Comparison of ENCODE assay signal across 15 cellular contexts in genomic region chr13:97436845-97437244, GRCh38. TPM values are rescaled to one million over a fixed set of nuclear protein-coding genes. Genes with fewer than 3 reads are reported as not detected.
DNase-seq lines count a peak whose midpoint lies in the region; ATAC-seq and TF ChIP-seq lines count a peak whose summit lies in the region.
"Had no signal": no experiment of that assay in that cellular context is flagged by ENCODE, and none has a peak within 500 bp of the region (broad histone marks: within the 10 kb centered on the region; RNA-seq: fewer than 3 reads in every experiment).

No MANE protein-coding gene starts in this region.

- H4K20me1 ChIP-seq in MM.1S (ENCODE audit: insufficient read depth, low read length), result no peaks in the 10 kb centered on the region

- no peak overlapping the region for H3K27ac ChIP-seq in CD4-positive, alpha-beta T cell (ENCODE audit: low read depth, low read length)
- H3K27ac ChIP-seq in MM.1S (ENCODE audit: low read length), result no peak overlapping the region
- H3K27ac ChIP-seq in esophagus squamous epithelium, result no peak overlapping the region
- H3K27ac ChIP-seq: HL-60, SJSA1, VCaP had no signal

- no peaks in the 10 kb centered on the region for H3K9me3 Mint-ChIP-seq in CD4-positive, alpha-beta T cell
- H3K9me3 Mint-ChIP-seq: stimulated activated naive CD8-positive, alpha-beta T cell treated with anti-CD3 and anti-CD28 coated beads, Interleukin-15, amount 100 ng/mL, for 72 hours had no signal

- H2AFZ ChIP-seq in MM.1S (ENCODE audit: low read length) (no peak overlapping the region), neuron (ENCODE audit: low read depth, low read length) (no peak overlapping the region)

- H3F3A ChIP-seq in MM.1S (ENCODE audit: insufficient read depth, low read length), result peaks cover 15% of the 10 kb centered on the region

- intact Hi-C loops in CD4-positive, alpha-beta T cell (cut with DNase I, micrococcal nuclease), result loop anchor here in 1 of 2 experiments (10.0 kb wide), 1 partner anchor 212 kb away; the partner anchor contains the start of gene MBNL2
- intact Hi-C loops in esophagus squamous epithelium (cut with DNase I), result no loop called here

- no peaks in the 10 kb centered on the region for H3K9me3 ChIP-seq in CD4-positive, alpha-beta T cell (ENCODE audit: control insufficient read depth, low read length)
- H3K9me3 ChIP-seq in MM.1S (replicated peaks; ENCODE audit: insufficient read depth, low read length) (no peaks in the 10 kb centered on the region), esophagus squamous epithelium (no peaks in the 10 kb centered on the region), neuron (ENCODE audit: low read length) (no peaks in the 10 kb centered on the region)
- H3K9me3 ChIP-seq: SJSA1 had no signal

- CTCF ChIA-PET in CD4-positive, alpha-beta T cell (lab: Charles Lee), result no interaction called here

- H3K4me1 ChIP-seq in MM.1S (ENCODE audit: low read length) (peaks cover 16% of the 10 kb centered on the region; the same call in 1 of the 2 replicates), esophagus squamous epithelium (peaks cover 6 to 54% (median 8%) of the 10 kb centered on the region in 3 donors), neuron (ENCODE audit: insufficient read depth, low read length) (peaks cover 20% of the 10 kb centered on the region)

- H3K4me3 ChIP-seq in MM.1S (ENCODE audit: low read length) (no peak overlapping the region), esophagus squamous epithelium (peak overlapping the region in 3 of 4 donors; percentile 82 to 94 (median 86)), neuron (ENCODE audit: low read length) (peak overlapping the region; percentile 98)
- H3K4me3 ChIP-seq: SJSA1 had no signal

- peaks cover 18% of the 10 kb centered on the region for H3K36me3 Mint-ChIP-seq in CD4-positive, alpha-beta T cell (ENCODE audit: low read depth)

- ATAC-seq in CD4-positive, alpha-beta T cell (ENCODE audit: poor library complexity), result no peak
- ATAC-seq: stimulated activated naive CD8-positive, alpha-beta T cell treated with anti-CD3 and anti-CD28 coated beads, Interleukin-15, amount 100 ng/mL, for 72 hours had no signal

- peak overlapping the region; percentile 85; the same call in 1 of the 2 replicates for H3K4me2 ChIP-seq in MM.1S (ENCODE audit: low read depth, low read length)

- H3K4me3 Mint-ChIP-seq in CD4-positive, alpha-beta T cell, result peak overlapping the region; percentile 44

- no peak overlapping the region for H3K27ac Mint-ChIP-seq in CD4-positive, alpha-beta T cell
- H3K27ac Mint-ChIP-seq: activated naive CD8-positive, alpha-beta T cell; stimulated activated naive CD8-positive, alpha-beta T cell treated with anti-CD3 and anti-CD28 coated beads, Interleukin-15, amount 100 ng/mL, for 72 hours had no signal

- no peaks in the 10 kb centered on the region for H3K27me3 Mint-ChIP-seq in CD4-positive, alpha-beta T cell
- H3K27me3 Mint-ChIP-seq: activated naive CD8-positive, alpha-beta T cell; stimulated activated naive CD8-positive, alpha-beta T cell treated with anti-CD3 and anti-CD28 coated beads, Interleukin-15, amount 100 ng/mL, for 72 hours had no signal

- no peak overlapping the region for H3K9ac ChIP-seq in MM.1S (ENCODE audit: low read length)

- no peaks in the 10 kb centered on the region for H3K9me2 ChIP-seq in MM.1S (replicated peaks; ENCODE audit: insufficient read depth, low read length)

- WGBS in esophagus squamous epithelium, 2 donors, result 90% methylated on average over 2 of the region's 2 CpGs

- TF ChIP-seq POLR2A in esophagus squamous epithelium (IDR thresholded peaks at IDR 0.05), result no peak

- TF ChIP-seq CTCF in CD4-positive, alpha-beta T cell (IDR thresholded peaks at IDR 0.05), result no peak
- TF ChIP-seq CTCF in MM.1S (IDR thresholded peaks at IDR 0.05; ENCODE audit: low read length), result no peak
- no peak for TF ChIP-seq CTCF in esophagus squamous epithelium (IDR thresholded peaks at IDR 0.05)

- POLR2A ChIA-PET in CD4-positive, alpha-beta T cell (lab: Charles Lee), result no interaction called here

- peaks cover 59% of the 10 kb centered on the region for H3K79me2 ChIP-seq in MM.1S (ENCODE audit: low read length)

- H3K36me3 ChIP-seq in MM.1S (replicated peaks; ENCODE audit: insufficient read depth, low read length), result no peaks in the 10 kb centered on the region
- no peaks in the 10 kb centered on the region for H3K36me3 ChIP-seq in esophagus squamous epithelium
- peaks cover 13% of the 10 kb centered on the region for H3K36me3 ChIP-seq in neuron (ENCODE audit: insufficient read depth, low read length)

- peaks cover 27% of the 10 kb centered on the region for H3K4me1 Mint-ChIP-seq in CD4-positive, alpha-beta T cell (ENCODE audit: low read depth)

- H3K27me3 ChIP-seq in CD4-positive, alpha-beta T cell (ENCODE audit: control insufficient read depth, insufficient read depth, low read length), result no peaks in the 10 kb centered on the region
- H3K27me3 ChIP-seq in MM.1S (replicated peaks; ENCODE audit: insufficient read depth, low read length) (no peaks in the 10 kb centered on the region), esophagus squamous epithelium (no peaks in the 10 kb centered on the region), neuron (ENCODE audit: insufficient read depth, low read length) (no peaks in the 10 kb centered on the region)
- H3K27me3 ChIP-seq: SJSA1 had no signal

- no peak for DNase-seq in CD4-positive, alpha-beta T cell
- no peak for DNase-seq in MM.1S
- DNase-seq in esophagus squamous epithelium (lab: John Stamatoyannopoulos, UW), result no peak
- DNase-seq in NCI-H345 (lab: John Stamatoyannopoulos, UW), result no peak
- DNase-seq in stimulated activated CD4-positive, alpha-beta T cell treated with anti-CD3 and anti-CD28 coated beads, Interleukin-4, amount 100 ng/mL, for 4 hours, result no peak
- no peak for DNase-seq in DMS53 treated with DMSO at 0.1 percent for 48 hours (lab: John Stamatoyannopoulos, UW; ENCODE audit: unreplicated experiment)
- DNase-seq in activated effector memory CD4-positive, alpha-beta T cell treated with Interleukin-2 at 50 U/mL for 16 hours, result no peak
- DNase-seq: CD8-positive, alpha-beta memory T cell; H7; stimulated activated naive CD8-positive, alpha-beta T cell treated with anti-CD3 and anti-CD28 coated beads, Interleukin-15, amount 100 ng/mL, for 72 hours had no signal

RNA-seq across cellular contexts. Expression of gene RAP2A, which starts 2.9 kb away (rescaled TPM):
- 10 to 100 TPM in 1 of 2 experiments, 1 to 10 TPM in 1; 8.2 to 11.1 TPM for total RNA-seq in CD4-positive, alpha-beta T cell
- total RNA-seq in esophagus squamous epithelium, result 10 to 100 TPM; 20.3 to 29.1 (median 26.7) TPM
